In the genomic region with DNA sequence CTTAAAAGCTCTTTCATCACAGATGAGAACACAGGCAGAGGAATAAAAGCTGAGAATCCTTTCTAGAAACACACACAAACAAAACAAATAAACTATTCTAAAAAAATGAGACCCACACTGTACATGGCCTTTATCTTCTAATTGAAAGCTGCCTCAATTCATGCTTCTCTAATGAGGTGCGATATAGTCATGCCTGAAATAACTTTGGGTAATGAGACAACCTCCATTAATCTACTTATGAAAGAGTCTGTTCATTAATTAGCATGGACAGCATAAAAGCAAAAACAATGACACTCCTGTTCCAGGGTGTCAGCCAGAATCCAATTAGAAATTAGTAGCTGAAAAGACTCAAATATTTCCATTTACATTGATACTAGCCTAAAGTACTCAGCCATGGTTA, we compare ENCODE assay signal across 17 cellular contexts.
DNase-seq lines count a peak whose midpoint lies in the region; ATAC-seq, FAIRE-seq and TF ChIP-seq lines count a peak whose summit lies in the region.
"Had no signal": no experiment of that assay in that cellular context is flagged by ENCODE, and none has a peak within 500 bp of the region (broad histone marks: within the 10 kb centered on the region; RNA-seq: fewer than 3 reads in every experiment).

No MANE protein-coding gene starts in this region.

- peak; percentile 87 for FAIRE-seq in D721Med (lab: Jason Lieb, UNC)
- FAIRE-seq: GM12891 had no signal

- POLR2A ChIA-PET in activated CD4-positive, alpha-beta memory T cell treated with anti-CD3 and anti-CD28 coated beads, Interleukin-2, amount 10 ng/mL, durations not matched to agents 7 days and 5 days (lab: Charles Lee): no interaction called here

- H3K36me3 Mint-ChIP-seq in brain: no peaks in the 10 kb centered on the region
- H3K36me3 Mint-ChIP-seq in activated CD4-positive, alpha-beta memory T cell treated with anti-CD3 and anti-CD28 coated beads, Interleukin-2, amount 10 ng/mL, durations not matched to agents 7 days and 5 days (ENCODE audit: low read depth): no peaks in the 10 kb centered on the region

- peak overlapping the region in 4 of 5 experiments; percentile 11 to 70 (median 50) for H3K4me3 Mint-ChIP-seq in brain
- no peak overlapping the region for H3K4me3 Mint-ChIP-seq in activated CD4-positive, alpha-beta memory T cell treated with anti-CD3 and anti-CD28 coated beads, Interleukin-2, amount 10 ng/mL, durations not matched to agents 7 days and 5 days
- H3K4me3 Mint-ChIP-seq: B cell; CD4-positive, alpha-beta T cell; GM23338 had no signal

- H3K4me1 Mint-ChIP-seq in brain: peaks cover 28% of the 10 kb centered on the region
- no peaks in the 10 kb centered on the region for H3K4me1 Mint-ChIP-seq in activated CD4-positive, alpha-beta memory T cell treated with anti-CD3 and anti-CD28 coated beads, Interleukin-2, amount 10 ng/mL, durations not matched to agents 7 days and 5 days
- H3K4me1 Mint-ChIP-seq: B cell had no signal

- H3K27ac Mint-ChIP-seq in brain: peak overlapping the region; percentile 48 to 96 (median 89)
- no peak overlapping the region for H3K27ac Mint-ChIP-seq in activated CD4-positive, alpha-beta memory T cell treated with anti-CD3 and anti-CD28 coated beads, Interleukin-2, amount 10 ng/mL, durations not matched to agents 7 days and 5 days
- H3K27ac Mint-ChIP-seq: B cell; CD4-positive, alpha-beta T cell; GM23338 had no signal

- CTCF ChIA-PET in activated CD4-positive, alpha-beta memory T cell treated with anti-CD3 and anti-CD28 coated beads, Interleukin-2, amount 10 ng/mL, durations not matched to agents 7 days and 5 days (lab: Charles Lee): no interaction called here

- TF ChIP-seq CTCF in D721Med (IDR thresholded peaks at IDR 0.05; ENCODE audit: insufficient read depth, missing control alignments): no peak
- TF ChIP-seq CTCF in brain (conservative IDR thresholded peaks at IDR 0.05): no peak

- H3K9me3 Mint-ChIP-seq in brain: peaks cover 0 to 23% (median 14%) of the 10 kb centered on the region in 5 experiments
- peaks cover 2% of the 10 kb centered on the region for H3K9me3 Mint-ChIP-seq in activated CD4-positive, alpha-beta memory T cell treated with anti-CD3 and anti-CD28 coated beads, Interleukin-2, amount 10 ng/mL, durations not matched to agents 7 days and 5 days
- H3K9me3 Mint-ChIP-seq: GM23338 had no signal

- no peak for ATAC-seq in HG03095 (IDR thresholded peaks at IDR 0.05; ENCODE audit: unreplicated experiment)
- no peak for ATAC-seq in HG02759 (IDR thresholded peaks at IDR 0.05; ENCODE audit: unreplicated experiment)
- ATAC-seq: GM23338 had no signal

- H3K27me3 Mint-ChIP-seq in brain: no peaks in the 10 kb centered on the region
- H3K27me3 Mint-ChIP-seq in activated CD4-positive, alpha-beta memory T cell treated with anti-CD3 and anti-CD28 coated beads, Interleukin-2, amount 10 ng/mL, durations not matched to agents 7 days and 5 days: no peaks in the 10 kb centered on the region
- H3K27me3 Mint-ChIP-seq: B cell; CD4-positive, alpha-beta T cell had no signal

- DNase-seq in D721Med (ENCODE audit: insufficient read length, low spot score): no peak
- DNase-seq in NCI-H69 (lab: John Stamatoyannopoulos, UW): peak; percentile 44
- peak; percentile 30 for DNase-seq in retina
- no peak for DNase-seq in activated CD4-positive, alpha-beta memory T cell treated with anti-CD3 and anti-CD28 coated beads, Interleukin-2, amount 10 ng/mL, durations not matched to agents 7 days and 5 days
- DNase-seq: 8988T; ACHN; C1 segment of cervical spinal cord; Calu3; CD4-positive, alpha-beta T cell; DMS79; H7 had no signal

Comparison
In these comparisons a context has a peak if more than half of its experiments do, and no peak if none do; other contexts are left out.
1. DNase-seq: peak in NCI-H69 (single experiment) and retina (single experiment); none in D721Med (single experiment) and activated CD4-positive, alpha-beta memory T cell treated with anti-CD3 and anti-CD28 coated beads, Interleukin-2, amount 10 ng/mL, durations not matched to agents 7 days and 5 days (single experiment).